1 cellular context compared by ENCODE assay signal in genomic region chr1:225921734-225922709, GRCh38.
TF ChIP-seq lines count a peak whose summit lies in the region.

No MANE protein-coding gene starts in this region.

TF ChIP-seq in GM12878, 131 proteins besides CTCF, POLR2A, EP300 and RAD21:
- TF ChIP-seq BCLAF1 (IDR thresholded peaks at IDR 0.05) (no peak), PBX3 (IDR thresholded peaks at IDR 0.05; ENCODE audit: insufficient replicate concordance, low read depth, low read length) (peak; percentile 69), PKNOX1 (IDR thresholded peaks at IDR 0.05) (peak; percentile 90)
